In the genomic region with DNA sequence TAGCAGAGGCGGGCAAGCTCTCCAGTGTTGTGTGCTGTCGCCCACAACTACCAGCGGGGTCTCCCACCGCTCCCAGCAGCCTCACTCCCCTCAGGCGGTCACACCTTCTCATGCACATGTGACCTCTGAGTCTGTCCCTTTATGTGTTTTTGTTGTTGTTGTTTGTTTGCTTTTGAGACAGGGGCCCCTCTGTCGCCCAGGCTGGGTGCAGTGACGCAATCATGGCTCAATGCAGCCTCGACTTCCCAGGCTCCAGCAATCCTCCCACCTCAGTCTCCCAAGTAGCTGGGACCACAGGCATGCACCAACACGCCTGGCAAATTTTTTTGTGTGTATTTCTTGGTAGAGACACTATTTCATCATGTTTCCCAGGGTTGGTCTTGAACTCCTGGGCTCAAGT, we compare ENCODE assay signal across 1 cellular context.
TF ChIP-seq lines count a peak whose summit lies in the region.

No MANE protein-coding gene starts in this region.

TF ChIP-seq in GM12878, 131 proteins besides CTCF, POLR2A, EP300 and RAD21:
- TF ChIP-seq NR2C1 (IDR thresholded peaks at IDR 0.05): no peak
- TF ChIP-seq RCOR1 (conservative IDR thresholded peaks at IDR 0.05; ENCODE audit: low read depth, low read length): no peak
- TF ChIP-seq, protein P1, sequence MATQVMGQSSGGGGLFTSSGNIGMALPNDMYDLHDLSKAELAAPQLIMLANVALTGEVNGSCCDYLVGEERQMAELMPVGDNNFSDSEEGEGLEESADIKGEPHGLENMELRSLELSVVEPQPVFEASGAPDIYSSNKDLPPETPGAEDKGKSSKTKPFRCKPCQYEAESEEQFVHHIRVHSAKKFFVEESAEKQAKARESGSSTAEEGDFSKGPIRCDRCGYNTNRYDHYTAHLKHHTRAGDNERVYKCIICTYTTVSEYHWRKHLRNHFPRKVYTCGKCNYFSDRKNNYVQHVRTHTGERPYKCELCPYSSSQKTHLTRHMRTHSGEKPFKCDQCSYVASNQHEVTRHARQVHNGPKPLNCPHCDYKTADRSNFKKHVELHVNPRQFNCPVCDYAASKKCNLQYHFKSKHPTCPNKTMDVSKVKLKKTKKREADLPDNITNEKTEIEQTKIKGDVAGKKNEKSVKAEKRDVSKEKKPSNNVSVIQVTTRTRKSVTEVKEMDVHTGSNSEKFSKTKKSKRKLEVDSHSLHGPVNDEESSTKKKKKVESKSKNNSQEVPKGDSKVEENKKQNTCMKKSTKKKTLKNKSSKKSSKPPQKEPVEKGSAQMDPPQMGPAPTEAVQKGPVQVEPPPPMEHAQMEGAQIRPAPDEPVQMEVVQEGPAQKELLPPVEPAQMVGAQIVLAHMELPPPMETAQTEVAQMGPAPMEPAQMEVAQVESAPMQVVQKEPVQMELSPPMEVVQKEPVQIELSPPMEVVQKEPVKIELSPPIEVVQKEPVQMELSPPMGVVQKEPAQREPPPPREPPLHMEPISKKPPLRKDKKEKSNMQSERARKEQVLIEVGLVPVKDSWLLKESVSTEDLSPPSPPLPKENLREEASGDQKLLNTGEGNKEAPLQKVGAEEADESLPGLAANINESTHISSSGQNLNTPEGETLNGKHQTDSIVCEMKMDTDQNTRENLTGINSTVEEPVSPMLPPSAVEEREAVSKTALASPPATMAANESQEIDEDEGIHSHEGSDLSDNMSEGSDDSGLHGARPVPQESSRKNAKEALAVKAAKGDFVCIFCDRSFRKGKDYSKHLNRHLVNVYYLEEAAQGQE (IDR thresholded peaks at IDR 0.05; ENCODE audit: low read depth, low read length): no peak
- no peak for TF ChIP-seq KDM1A (IDR thresholded peaks at IDR 0.05; ENCODE audit: borderline replicate concordance)
- TF ChIP-seq PAX5 (IDR thresholded peaks at IDR 0.05; ENCODE audit: borderline replicate concordance, low read depth, low read length): no peak
- TF ChIP-seq BRCA1 (IDR thresholded peaks at IDR 0.05; ENCODE audit: low read depth, low read length): no peak
- TF ChIP-seq MTA3 (IDR thresholded peaks at IDR 0.05; ENCODE audit: borderline replicate concordance, low read length): no peak
- TF ChIP-seq RELA (IDR thresholded peaks at IDR 0.05; ENCODE audit: borderline replicate concordance, partially characterized antibody): no peak
- TF ChIP-seq, protein P2, sequence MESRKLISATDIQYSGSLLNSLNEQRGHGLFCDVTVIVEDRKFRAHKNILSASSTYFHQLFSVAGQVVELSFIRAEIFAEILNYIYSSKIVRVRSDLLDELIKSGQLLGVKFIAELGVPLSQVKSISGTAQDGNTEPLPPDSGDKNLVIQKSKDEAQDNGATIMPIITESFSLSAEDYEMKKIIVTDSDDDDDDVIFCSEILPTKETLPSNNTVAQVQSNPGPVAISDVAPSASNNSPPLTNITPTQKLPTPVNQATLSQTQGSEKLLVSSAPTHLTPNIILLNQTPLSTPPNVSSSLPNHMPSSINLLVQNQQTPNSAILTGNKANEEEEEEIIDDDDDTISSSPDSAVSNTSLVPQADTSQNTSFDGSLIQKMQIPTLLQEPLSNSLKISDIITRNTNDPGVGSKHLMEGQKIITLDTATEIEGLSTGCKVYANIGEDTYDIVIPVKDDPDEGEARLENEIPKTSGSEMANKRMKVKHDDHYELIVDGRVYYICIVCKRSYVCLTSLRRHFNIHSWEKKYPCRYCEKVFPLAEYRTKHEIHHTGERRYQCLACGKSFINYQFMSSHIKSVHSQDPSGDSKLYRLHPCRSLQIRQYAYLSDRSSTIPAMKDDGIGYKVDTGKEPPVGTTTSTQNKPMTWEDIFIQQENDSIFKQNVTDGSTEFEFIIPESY (IDR thresholded peaks at IDR 0.05): no peak
- no peak for TF ChIP-seq SMAD5 (IDR thresholded peaks at IDR 0.05; ENCODE audit: low read depth)
- TF ChIP-seq CEBPB (IDR thresholded peaks at IDR 0.05; ENCODE audit: borderline replicate concordance in 1 of 2, low read depth in 2 of 2, low read length in 2 of 2): no peak
- no peak for TF ChIP-seq EGR1 (IDR thresholded peaks at IDR 0.05; ENCODE audit: borderline replicate concordance in 1 of 2, low read depth in 2 of 2, low read length in 2 of 2)
- TF ChIP-seq, protein P3, sequence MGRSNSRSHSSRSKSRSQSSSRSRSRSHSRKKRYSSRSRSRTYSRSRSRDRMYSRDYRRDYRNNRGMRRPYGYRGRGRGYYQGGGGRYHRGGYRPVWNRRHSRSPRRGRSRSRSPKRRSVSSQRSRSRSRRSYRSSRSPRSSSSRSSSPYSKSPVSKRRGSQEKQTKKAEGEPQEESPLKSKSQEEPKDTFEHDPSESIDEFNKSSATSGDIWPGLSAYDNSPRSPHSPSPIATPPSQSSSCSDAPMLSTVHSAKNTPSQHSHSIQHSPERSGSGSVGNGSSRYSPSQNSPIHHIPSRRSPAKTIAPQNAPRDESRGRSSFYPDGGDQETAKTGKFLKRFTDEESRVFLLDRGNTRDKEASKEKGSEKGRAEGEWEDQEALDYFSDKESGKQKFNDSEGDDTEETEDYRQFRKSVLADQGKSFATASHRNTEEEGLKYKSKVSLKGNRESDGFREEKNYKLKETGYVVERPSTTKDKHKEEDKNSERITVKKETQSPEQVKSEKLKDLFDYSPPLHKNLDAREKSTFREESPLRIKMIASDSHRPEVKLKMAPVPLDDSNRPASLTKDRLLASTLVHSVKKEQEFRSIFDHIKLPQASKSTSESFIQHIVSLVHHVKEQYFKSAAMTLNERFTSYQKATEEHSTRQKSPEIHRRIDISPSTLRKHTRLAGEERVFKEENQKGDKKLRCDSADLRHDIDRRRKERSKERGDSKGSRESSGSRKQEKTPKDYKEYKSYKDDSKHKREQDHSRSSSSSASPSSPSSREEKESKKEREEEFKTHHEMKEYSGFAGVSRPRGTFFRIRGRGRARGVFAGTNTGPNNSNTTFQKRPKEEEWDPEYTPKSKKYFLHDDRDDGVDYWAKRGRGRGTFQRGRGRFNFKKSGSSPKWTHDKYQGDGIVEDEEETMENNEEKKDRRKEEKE (IDR thresholded peaks at IDR 0.05): no peak
- no peak for TF ChIP-seq SREBF2 (IDR thresholded peaks at IDR 0.05; ENCODE audit: low read length)
- TF ChIP-seq, protein P4, sequence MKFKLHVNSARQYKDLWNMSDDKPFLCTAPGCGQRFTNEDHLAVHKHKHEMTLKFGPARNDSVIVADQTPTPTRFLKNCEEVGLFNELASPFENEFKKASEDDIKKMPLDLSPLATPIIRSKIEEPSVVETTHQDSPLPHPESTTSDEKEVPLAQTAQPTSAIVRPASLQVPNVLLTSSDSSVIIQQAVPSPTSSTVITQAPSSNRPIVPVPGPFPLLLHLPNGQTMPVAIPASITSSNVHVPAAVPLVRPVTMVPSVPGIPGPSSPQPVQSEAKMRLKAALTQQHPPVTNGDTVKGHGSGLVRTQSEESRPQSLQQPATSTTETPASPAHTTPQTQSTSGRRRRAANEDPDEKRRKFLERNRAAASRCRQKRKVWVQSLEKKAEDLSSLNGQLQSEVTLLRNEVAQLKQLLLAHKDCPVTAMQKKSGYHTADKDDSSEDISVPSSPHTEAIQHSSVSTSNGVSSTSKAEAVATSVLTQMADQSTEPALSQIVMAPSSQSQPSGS (IDR thresholded peaks at IDR 0.05; ENCODE audit: low read length): no peak
